In the genomic region with DNA sequence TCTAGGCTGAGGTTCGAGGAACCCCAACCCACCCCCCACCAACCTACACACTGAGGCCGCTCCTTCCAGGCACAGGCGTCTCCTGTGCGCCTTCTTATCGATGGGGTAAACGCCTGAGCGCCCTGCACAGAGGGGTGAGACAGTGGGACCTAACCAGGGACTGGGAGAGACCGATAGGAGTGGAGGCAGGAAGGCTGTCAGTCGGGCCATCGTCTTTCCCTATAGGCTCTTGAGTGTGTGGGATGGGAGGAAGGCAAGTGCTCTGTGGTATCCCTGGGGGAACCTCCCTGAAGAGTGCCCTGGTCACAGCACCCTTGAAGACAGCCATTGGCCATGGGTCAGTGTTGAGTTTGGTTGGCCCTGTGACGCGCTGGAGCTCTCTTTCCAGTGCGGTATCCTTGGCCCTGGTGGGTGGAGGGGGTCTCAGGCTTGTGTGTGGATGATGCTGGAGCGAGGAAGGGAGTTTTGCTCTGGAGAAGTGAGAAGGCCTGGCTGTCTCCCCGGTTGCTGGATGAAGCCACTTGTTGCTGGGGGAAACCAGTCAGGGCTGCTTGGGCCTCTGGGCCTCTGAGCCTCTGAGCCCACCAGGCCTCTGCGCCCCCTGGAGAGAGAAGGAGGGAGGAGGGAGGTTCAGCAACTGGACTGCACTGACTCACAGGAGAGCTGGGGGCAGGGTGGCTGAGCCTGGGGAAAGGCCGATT, we compare ENCODE assay signal across 12 cellular contexts. TPM values are rescaled to one million over a fixed set of nuclear protein-coding genes. Genes with fewer than 3 reads are reported as not detected.
A peak's percentile ranks its signal among the peaks of the same experiment; 100 is the strongest.
DNase-seq lines count a peak whose midpoint lies in the region; ATAC-seq and TF ChIP-seq lines count a peak whose summit lies in the region.
"Had no signal": no experiment of that assay in that cellular context is flagged by ENCODE, and none has a peak within 500 bp of the region (broad histone marks: within the 10 kb centered on the region; RNA-seq: fewer than 3 reads in every experiment).

No MANE protein-coding gene starts in this region.

- no peaks in the 10 kb centered on the region for H3K27me3 ChIP-seq in cardiac muscle cell

- H3K27ac ChIP-seq in cardiac muscle cell, result peak overlapping the region; percentile 97

- TF ChIP-seq CTCF in cardiac muscle cell (IDR thresholded peaks at IDR 0.05; ENCODE audit: low read depth, low read length) (peak; percentile 43), neural crest cell (conservative IDR thresholded peaks at IDR 0.05) (no peak)

- peak overlapping the region; percentile 59 for H3K4me3 Mint-ChIP-seq in neural crest cell
- H3K4me3 Mint-ChIP-seq: activated CD4-positive, alpha-beta T cell treated with anti-CD3 and anti-CD28 coated beads, Interleukin-2, amount 10 ng/mL, durations not matched to agents 7 days and 5 days; activated naive CD4-positive, alpha-beta T cell treated with anti-CD3 and anti-CD28 coated beads, Interleukin-2, amount 50 U/mL, for 24 hours had no signal

- H3K9me3 ChIP-seq in cardiac muscle cell (ENCODE audit: low read depth), result no peaks in the 10 kb centered on the region

- H3K36me3 ChIP-seq in cardiac muscle cell, result no peaks in the 10 kb centered on the region

- peak overlapping the region; percentile 79 for H3K4me3 ChIP-seq in cardiac muscle cell

- DNase-seq in cardiac muscle cell (ENCODE audit: low read depth in 1 of 2, low spot score in 1 of 2) (peak; percentile 51 to 54), left cardiac atrium (no peak), left ventricle myocardium superior (peak; percentile 29), neural crest cell (ENCODE audit: low read depth, low spot score) (no peak), COLO829 (ENCODE audit: low spot score) (no peak), NOMO-1 treated with dmso at 0.1 percent for 144 hours (lab: John Stamatoyannopoulos, UW; ENCODE audit: unreplicated experiment) (no peak), NCI-H1694 (lab: John Stamatoyannopoulos, UW) (no peak)
- DNase-seq: activated CD4-positive, alpha-beta T cell treated with anti-CD3 and anti-CD28 coated beads, Interleukin-2, amount 10 ng/mL, durations not matched to agents 7 days and 5 days; erythroblast; naive thymus-derived CD8-positive, alpha-beta T cell had no signal

- H3K4me1 Mint-ChIP-seq in neural crest cell, result peaks cover 26% of the 10 kb centered on the region
- H3K4me1 Mint-ChIP-seq: activated naive CD4-positive, alpha-beta T cell treated with anti-CD3 and anti-CD28 coated beads, Interleukin-2, amount 50 U/mL, for 24 hours had no signal

- intact Hi-C loops in left cardiac atrium (cut with DNase I), result no loop called here
- intact Hi-C loops in left ventricle myocardium superior (cut with micrococcal nuclease), result no loop called here

- H3K36me3 Mint-ChIP-seq in neural crest cell (ENCODE audit: low read depth), result peaks cover 3% of the 10 kb centered on the region
- H3K36me3 Mint-ChIP-seq: activated naive CD4-positive, alpha-beta T cell treated with anti-CD3 and anti-CD28 coated beads, Interleukin-2, amount 50 U/mL, for 24 hours had no signal

- H3K27ac Mint-ChIP-seq in neural crest cell (ENCODE audit: unreplicated experiment), result no peak overlapping the region
- H3K27ac Mint-ChIP-seq: activated CD4-positive, alpha-beta T cell treated with anti-CD3 and anti-CD28 coated beads, Interleukin-2, amount 10 ng/mL, durations not matched to agents 7 days and 5 days; activated naive CD4-positive, alpha-beta T cell treated with anti-CD3 and anti-CD28 coated beads, Interleukin-2, amount 50 U/mL, for 24 hours had no signal

- peaks cover 66% of the 10 kb centered on the region for H3K27me3 Mint-ChIP-seq in neural crest cell (ENCODE audit: low read depth)

- H3K9me3 Mint-ChIP-seq in neural crest cell, result no peaks in the 10 kb centered on the region

- H3K4me1 ChIP-seq in cardiac muscle cell (ENCODE audit: low read depth), result peaks cover 27% of the 10 kb centered on the region

- ATAC-seq in left cardiac atrium (no peak), left ventricle myocardium superior (no peak), GM21526 (IDR thresholded peaks at IDR 0.05; ENCODE audit: low FRiP score, unreplicated experiment) (no peak)
- ATAC-seq: naive thymus-derived CD8-positive, alpha-beta T cell had no signal

RNA-seq across cellular contexts. Expression of a gene that starts 1.7 kb away (rescaled TPM):
- total RNA-seq in cardiac muscle cell (114 and 125 TPM in 2 replicates), left cardiac atrium (10 to 100 TPM; 24.2 to 25.9 TPM), left ventricle myocardium superior (34.4 TPM), neural crest cell (3.1 and 4.6 TPM in 2 replicates)
- 106 and 117 TPM in 2 replicates for polyA plus RNA-seq in cardiac muscle cell
- total RNA-seq: activated CD4-positive, alpha-beta T cell treated with anti-CD3 and anti-CD28 coated beads, Interleukin-2, amount 10 ng/mL, durations not matched to agents 7 days and 5 days; naive thymus-derived CD8-positive, alpha-beta T cell had no signal

RNA-seq across cellular contexts. Expression of a gene that starts 32.9 kb away (rescaled TPM):
- total RNA-seq in cardiac muscle cell, result 2.7 and 4.2 TPM in 2 replicates
- 2.6 and 2.8 TPM in 2 replicates for polyA plus RNA-seq in cardiac muscle cell
- total RNA-seq in left cardiac atrium, result 1 to 10 TPM; 2.9 to 5.7 TPM
- 1.9 TPM for total RNA-seq in left ventricle myocardium superior
- total RNA-seq in neural crest cell, result not detected in 2 replicates

Comparison
In these comparisons a context has a peak if more than half of its experiments do, and no peak if none do; other contexts are left out.
1. DNase-seq: peak in cardiac muscle cell (2 of 2) and left ventricle myocardium superior (single experiment); none in left cardiac atrium (single experiment), neural crest cell (single experiment), COLO829 (single experiment), NOMO-1 treated with dmso at 0.1 percent for 144 hours (single experiment) and NCI-H1694 (single experiment).